Comparison of ENCODE assay signal across 1 cellular context in genomic region chr16:54628796-54629625, GRCh38.
TF ChIP-seq lines count a peak whose summit lies in the region.

No MANE protein-coding gene starts in this region.

TF ChIP-seq in HepG2, 621 proteins besides CTCF, POLR2A, EP300 and RAD21 (continued from another document and continues in another):
- TF ChIP-seq, protein P1, sequence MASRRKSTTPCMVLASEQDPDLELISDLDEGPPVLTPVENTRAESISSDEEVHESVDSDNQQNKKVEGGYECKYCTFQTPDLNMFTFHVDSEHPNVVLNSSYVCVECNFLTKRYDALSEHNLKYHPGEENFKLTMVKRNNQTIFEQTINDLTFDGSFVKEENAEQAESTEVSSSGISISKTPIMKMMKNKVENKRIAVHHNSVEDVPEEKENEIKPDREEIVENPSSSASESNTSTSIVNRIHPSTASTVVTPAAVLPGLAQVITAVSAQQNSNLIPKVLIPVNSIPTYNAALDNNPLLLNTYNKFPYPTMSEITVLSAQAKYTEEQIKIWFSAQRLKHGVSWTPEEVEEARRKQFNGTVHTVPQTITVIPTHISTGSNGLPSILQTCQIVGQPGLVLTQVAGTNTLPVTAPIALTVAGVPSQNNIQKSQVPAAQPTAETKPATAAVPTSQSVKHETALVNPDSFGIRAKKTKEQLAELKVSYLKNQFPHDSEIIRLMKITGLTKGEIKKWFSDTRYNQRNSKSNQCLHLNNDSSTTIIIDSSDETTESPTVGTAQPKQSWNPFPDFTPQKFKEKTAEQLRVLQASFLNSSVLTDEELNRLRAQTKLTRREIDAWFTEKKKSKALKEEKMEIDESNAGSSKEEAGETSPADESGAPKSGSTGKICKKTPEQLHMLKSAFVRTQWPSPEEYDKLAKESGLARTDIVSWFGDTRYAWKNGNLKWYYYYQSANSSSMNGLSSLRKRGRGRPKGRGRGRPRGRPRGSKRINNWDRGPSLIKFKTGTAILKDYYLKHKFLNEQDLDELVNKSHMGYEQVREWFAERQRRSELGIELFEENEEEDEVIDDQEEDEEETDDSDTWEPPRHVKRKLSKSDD (CRISPR knock-in tag; IDR thresholded peaks at IDR 0.05; ENCODE audit: low read depth) = no peak
- TF ChIP-seq, protein P2, sequence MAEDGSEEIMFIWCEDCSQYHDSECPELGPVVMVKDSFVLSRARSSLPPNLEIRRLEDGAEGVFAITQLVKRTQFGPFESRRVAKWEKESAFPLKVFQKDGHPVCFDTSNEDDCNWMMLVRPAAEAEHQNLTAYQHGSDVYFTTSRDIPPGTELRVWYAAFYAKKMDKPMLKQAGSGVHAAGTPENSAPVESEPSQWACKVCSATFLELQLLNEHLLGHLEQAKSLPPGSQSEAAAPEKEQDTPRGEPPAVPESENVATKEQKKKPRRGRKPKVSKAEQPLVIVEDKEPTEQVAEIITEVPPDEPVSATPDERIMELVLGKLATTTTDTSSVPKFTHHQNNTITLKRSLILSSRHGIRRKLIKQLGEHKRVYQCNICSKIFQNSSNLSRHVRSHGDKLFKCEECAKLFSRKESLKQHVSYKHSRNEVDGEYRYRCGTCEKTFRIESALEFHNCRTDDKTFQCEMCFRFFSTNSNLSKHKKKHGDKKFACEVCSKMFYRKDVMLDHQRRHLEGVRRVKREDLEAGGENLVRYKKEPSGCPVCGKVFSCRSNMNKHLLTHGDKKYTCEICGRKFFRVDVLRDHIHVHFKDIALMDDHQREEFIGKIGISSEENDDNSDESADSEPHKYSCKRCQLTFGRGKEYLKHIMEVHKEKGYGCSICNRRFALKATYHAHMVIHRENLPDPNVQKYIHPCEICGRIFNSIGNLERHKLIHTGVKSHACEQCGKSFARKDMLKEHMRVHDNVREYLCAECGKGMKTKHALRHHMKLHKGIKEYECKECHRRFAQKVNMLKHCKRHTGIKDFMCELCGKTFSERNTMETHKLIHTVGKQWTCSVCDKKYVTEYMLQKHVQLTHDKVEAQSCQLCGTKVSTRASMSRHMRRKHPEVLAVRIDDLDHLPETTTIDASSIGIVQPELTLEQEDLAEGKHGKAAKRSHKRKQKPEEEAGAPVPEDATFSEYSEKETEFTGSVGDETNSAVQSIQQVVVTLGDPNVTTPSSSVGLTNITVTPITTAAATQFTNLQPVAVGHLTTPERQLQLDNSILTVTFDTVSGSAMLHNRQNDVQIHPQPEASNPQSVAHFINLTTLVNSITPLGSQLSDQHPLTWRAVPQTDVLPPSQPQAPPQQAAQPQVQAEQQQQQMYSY (CRISPR knock-in tag; IDR thresholded peaks at IDR 0.05) = no peak
- TF ChIP-seq ZNF496 (CRISPR knock-in tag; IDR thresholded peaks at IDR 0.05; ENCODE audit: insufficient replicate concordance) (no peak), ZNF766 (CRISPR knock-in tag; IDR thresholded peaks at IDR 0.05; ENCODE audit: borderline replicate concordance) (no peak), ATF7 (IDR thresholded peaks at IDR 0.05) (no peak), ATF7 (CRISPR knock-in tag; IDR thresholded peaks at IDR 0.05) (peak; percentile 25; the same call in 1 of the 2 replicates), LCORL (IDR thresholded peaks at IDR 0.05) (no peak), LCORL (CRISPR knock-in tag; IDR thresholded peaks at IDR 0.05) (no peak; the same call in 1 of the 2 replicates), BCL6 (CRISPR knock-in tag; IDR thresholded peaks at IDR 0.05) (peak; percentile 95), SOX6 (IDR thresholded peaks at IDR 0.05) (no peak), SOX6 (CRISPR knock-in tag; IDR thresholded peaks at IDR 0.05) (peak; percentile 96), MEIS1 (CRISPR knock-in tag; IDR thresholded peaks at IDR 0.05; ENCODE audit: borderline replicate concordance) (0 out of 2 replicates have a peak, but pooled peaks have one; percentile 55), TCF7 (IDR thresholded peaks at IDR 0.05; ENCODE audit: low read depth) (peak; percentile 100), ZNF354B (CRISPR knock-in tag; IDR thresholded peaks at IDR 0.05) (no peak), DNMT1 (CRISPR knock-in tag; IDR thresholded peaks at IDR 0.05) (no peak), PHF21A (CRISPR knock-in tag; IDR thresholded peaks at IDR 0.05) (peak; percentile 91), CAMTA2 (CRISPR knock-in tag; IDR thresholded peaks at IDR 0.05; ENCODE audit: borderline replicate concordance) (no peak), POLR2G (IDR thresholded peaks at IDR 0.05; ENCODE audit: low read depth, low read length) (no peak), MIER2 (CRISPR knock-in tag; IDR thresholded peaks at IDR 0.05) (peak; percentile 71; the same call in 1 of the 2 replicates), ZNF878 (CRISPR knock-in tag; IDR thresholded peaks at IDR 0.05) (peak; percentile 60; the same call in 1 of the 2 replicates), ATF7-NPFF (CRISPR knock-in tag; IDR thresholded peaks at IDR 0.05; ENCODE audit: low read depth) (peak; percentile 34; the same call in 1 of the 2 replicates), KDM4B (CRISPR knock-in tag; IDR thresholded peaks at IDR 0.05) (no peak; the same call in 1 of the 2 replicates), ARNTL (CRISPR knock-in tag; IDR thresholded peaks at IDR 0.05) (peak; percentile 75), ZNF709 (CRISPR knock-in tag; IDR thresholded peaks at IDR 0.05) (peak; percentile 66; the same call in 1 of the 2 replicates), ZNF17 (CRISPR knock-in tag; IDR thresholded peaks at IDR 0.05) (no peak), MYNN (CRISPR knock-in tag; IDR thresholded peaks at IDR 0.05; ENCODE audit: low read depth) (no peak), ZFAT (CRISPR knock-in tag; conservative IDR thresholded peaks at IDR 0.05) (no peak), THAP7 (CRISPR knock-in tag; IDR thresholded peaks at IDR 0.05) (no peak), ZBTB7A (CRISPR knock-in tag; IDR thresholded peaks at IDR 0.05) (no peak), ZNF451 (CRISPR knock-in tag; IDR thresholded peaks at IDR 0.05) (no peak), HNRNPLL (IDR thresholded peaks at IDR 0.05; ENCODE audit: low read depth, low read length, poor library complexity, severe bottlenecking) (no peak), ZBTB2 (CRISPR knock-in tag; IDR thresholded peaks at IDR 0.05; ENCODE audit: low read depth) (no peak), MIXL1 (CRISPR knock-in tag; IDR thresholded peaks at IDR 0.05) (peak; percentile 79), CHD2 (IDR thresholded peaks at IDR 0.05; ENCODE audit: low read depth, low read length) (no peak), NFE2L1 (CRISPR knock-in tag; IDR thresholded peaks at IDR 0.05; ENCODE audit: borderline replicate concordance) (no peak), E2F1 (CRISPR knock-in tag; IDR thresholded peaks at IDR 0.05) (no peak), ZNF234 (CRISPR knock-in tag; conservative IDR thresholded peaks at IDR 0.05) (no peak), ZNF678 (CRISPR knock-in tag; IDR thresholded peaks at IDR 0.05) (no peak), ZNF619 (CRISPR knock-in tag; IDR thresholded peaks at IDR 0.05) (no peak), TP53 (CRISPR knock-in tag; conservative IDR thresholded peaks at IDR 0.05) (no peak), ZMAT5 (CRISPR knock-in tag; IDR thresholded peaks at IDR 0.05; ENCODE audit: borderline replicate concordance, low read depth) (no peak)
- TF ChIP-seq, protein P3, sequence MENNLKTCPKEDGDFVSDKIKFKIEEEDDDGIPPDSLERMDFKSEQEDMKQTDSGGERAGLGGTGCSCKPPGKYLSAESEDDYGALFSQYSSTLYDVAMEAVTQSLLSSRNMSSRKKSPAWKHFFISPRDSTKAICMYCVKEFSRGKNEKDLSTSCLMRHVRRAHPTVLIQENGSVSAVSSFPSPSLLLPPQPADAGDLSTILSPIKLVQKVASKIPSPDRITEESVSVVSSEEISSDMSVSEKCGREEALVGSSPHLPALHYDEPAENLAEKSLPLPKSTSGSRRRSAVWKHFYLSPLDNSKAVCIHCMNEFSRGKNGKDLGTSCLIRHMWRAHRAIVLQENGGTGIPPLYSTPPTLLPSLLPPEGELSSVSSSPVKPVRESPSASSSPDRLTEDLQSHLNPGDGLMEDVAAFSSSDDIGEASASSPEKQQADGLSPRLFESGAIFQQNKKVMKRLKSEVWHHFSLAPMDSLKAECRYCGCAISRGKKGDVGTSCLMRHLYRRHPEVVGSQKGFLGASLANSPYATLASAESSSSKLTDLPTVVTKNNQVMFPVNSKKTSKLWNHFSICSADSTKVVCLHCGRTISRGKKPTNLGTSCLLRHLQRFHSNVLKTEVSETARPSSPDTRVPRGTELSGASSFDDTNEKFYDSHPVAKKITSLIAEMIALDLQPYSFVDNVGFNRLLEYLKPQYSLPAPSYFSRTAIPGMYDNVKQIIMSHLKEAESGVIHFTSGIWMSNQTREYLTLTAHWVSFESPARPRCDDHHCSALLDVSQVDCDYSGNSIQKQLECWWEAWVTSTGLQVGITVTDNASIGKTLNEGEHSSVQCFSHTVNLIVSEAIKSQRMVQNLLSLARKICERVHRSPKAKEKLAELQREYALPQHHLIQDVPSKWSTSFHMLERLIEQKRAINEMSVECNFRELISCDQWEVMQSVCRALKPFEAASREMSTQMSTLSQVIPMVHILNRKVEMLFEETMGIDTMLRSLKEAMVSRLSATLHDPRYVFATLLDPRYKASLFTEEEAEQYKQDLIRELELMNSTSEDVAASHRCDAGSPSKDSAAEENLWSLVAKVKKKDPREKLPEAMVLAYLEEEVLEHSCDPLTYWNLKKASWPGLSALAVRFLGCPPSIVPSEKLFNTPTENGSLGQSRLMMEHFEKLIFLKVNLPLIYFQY (CRISPR knock-in tag; IDR thresholded peaks at IDR 0.05; ENCODE audit: borderline replicate concordance) = peak; percentile 86
- TF ChIP-seq, protein P4, sequence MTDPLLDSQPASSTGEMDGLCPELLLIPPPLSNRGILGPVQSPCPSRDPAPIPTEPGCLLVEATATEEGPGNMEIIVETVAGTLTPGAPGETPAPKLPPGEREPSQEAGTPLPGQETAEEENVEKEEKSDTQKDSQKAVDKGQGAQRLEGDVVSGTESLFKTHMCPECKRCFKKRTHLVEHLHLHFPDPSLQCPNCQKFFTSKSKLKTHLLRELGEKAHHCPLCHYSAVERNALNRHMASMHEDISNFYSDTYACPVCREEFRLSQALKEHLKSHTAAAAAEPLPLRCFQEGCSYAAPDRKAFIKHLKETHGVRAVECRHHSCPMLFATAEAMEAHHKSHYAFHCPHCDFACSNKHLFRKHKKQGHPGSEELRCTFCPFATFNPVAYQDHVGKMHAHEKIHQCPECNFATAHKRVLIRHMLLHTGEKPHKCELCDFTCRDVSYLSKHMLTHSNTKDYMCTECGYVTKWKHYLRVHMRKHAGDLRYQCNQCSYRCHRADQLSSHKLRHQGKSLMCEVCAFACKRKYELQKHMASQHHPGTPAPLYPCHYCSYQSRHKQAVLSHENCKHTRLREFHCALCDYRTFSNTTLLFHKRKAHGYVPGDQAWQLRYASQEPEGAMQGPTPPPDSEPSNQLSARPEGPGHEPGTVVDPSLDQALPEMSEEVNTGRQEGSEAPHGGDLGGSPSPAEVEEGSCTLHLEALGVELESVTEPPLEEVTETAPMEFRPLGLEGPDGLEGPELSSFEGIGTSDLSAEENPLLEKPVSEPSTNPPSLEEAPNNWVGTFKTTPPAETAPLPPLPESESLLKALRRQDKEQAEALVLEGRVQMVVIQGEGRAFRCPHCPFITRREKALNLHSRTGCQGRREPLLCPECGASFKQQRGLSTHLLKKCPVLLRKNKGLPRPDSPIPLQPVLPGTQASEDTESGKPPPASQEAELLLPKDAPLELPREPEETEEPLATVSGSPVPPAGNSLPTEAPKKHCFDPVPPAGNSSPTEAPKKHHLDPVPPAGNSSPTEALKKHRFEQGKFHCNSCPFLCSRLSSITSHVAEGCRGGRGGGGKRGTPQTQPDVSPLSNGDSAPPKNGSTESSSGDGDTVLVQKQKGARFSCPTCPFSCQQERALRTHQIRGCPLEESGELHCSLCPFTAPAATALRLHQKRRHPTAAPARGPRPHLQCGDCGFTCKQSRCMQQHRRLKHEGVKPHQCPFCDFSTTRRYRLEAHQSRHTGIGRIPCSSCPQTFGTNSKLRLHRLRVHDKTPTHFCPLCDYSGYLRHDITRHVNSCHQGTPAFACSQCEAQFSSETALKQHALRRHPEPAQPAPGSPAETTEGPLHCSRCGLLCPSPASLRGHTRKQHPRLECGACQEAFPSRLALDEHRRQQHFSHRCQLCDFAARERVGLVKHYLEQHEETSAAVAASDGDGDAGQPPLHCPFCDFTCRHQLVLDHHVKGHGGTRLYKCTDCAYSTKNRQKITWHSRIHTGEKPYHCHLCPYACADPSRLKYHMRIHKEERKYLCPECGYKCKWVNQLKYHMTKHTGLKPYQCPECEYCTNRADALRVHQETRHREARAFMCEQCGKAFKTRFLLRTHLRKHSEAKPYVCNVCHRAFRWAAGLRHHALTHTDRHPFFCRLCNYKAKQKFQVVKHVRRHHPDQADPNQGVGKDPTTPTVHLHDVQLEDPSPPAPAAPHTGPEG (CRISPR knock-in tag; IDR thresholded peaks at IDR 0.05) = no peak
- TF ChIP-seq, protein P5, sequence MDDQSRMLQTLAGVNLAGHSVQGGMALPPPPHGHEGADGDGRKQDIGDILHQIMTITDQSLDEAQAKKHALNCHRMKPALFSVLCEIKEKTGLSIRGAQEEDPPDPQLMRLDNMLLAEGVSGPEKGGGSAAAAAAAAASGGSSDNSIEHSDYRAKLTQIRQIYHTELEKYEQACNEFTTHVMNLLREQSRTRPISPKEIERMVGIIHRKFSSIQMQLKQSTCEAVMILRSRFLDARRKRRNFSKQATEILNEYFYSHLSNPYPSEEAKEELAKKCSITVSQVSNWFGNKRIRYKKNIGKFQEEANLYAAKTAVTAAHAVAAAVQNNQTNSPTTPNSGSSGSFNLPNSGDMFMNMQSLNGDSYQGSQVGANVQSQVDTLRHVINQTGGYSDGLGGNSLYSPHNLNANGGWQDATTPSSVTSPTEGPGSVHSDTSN (CRISPR knock-in tag; IDR thresholded peaks at IDR 0.05; ENCODE audit: borderline replicate concordance) = no peak
